17 cellular contexts compared by ENCODE assay signal in genomic region chrX:104318330-104319009, GRCh38.
DNase-seq lines count a peak whose midpoint lies in the region; ATAC-seq, FAIRE-seq and TF ChIP-seq lines count a peak whose summit lies in the region.
"Had no signal": no experiment of that assay in that cellular context is flagged by ENCODE, and none has a peak within 500 bp of the region (broad histone marks: within the 10 kb centered on the region; RNA-seq: fewer than 3 reads in every experiment).

No MANE protein-coding gene starts in this region.

- H3K9me3 ChIP-seq in MG63 (no peaks in the 10 kb centered on the region), H1 (ENCODE audit: insufficient read depth in 2 of 2, low read depth in 1 of 2, low read length in 1 of 2) (no peaks in the 10 kb centered on the region), mesenchymal stem cell (ENCODE audit: control insufficient read depth, low read length) (no peaks in the 10 kb centered on the region), testis (no peaks in the 10 kb centered on the region)
- H3K9me3 ChIP-seq: BLaER1 treated with 17β-estradiol and CSF1 and Interleukin-3, amounts not matched to agents 10 nM and 100 nM; thyroid gland had no signal

- no peak for FAIRE-seq in H1 (lab: Jason Lieb, UNC)

- TF ChIP-seq RAD21 in H1 (IDR thresholded peaks at IDR 0.05 in 1 of 2, conservative IDR thresholded peaks at IDR 0.05 in 1 of 2; ENCODE audit: low read depth in 2 of 2, low read length in 2 of 2) = no peak

- H3K9me3 Mint-ChIP-seq in stimulated activated naive B cell treated with anti-CD40 and anti-IgM and Interleukin-4, amounts not matched to agents 10 μg/mL and 1 μg/mL and 100 μg/mL, for 72 hours = no peaks in the 10 kb centered on the region
- H3K9me3 Mint-ChIP-seq: immature natural killer cell had no signal

- no peaks in the 10 kb centered on the region for H3K23me2 ChIP-seq in H1 (ENCODE audit: low read depth, low read length)

- H3K27ac ChIP-seq in H1 (ENCODE audit: low read depth, low read length) (no peak overlapping the region), mesenchymal stem cell (ENCODE audit: low read length, poor library complexity, severe bottlenecking) (no peak overlapping the region), testis (no peak overlapping the region)
- H3K27ac ChIP-seq: BLaER1 treated with 17β-estradiol and CSF1 and Interleukin-3, amounts not matched to agents 10 nM and 100 nM; dorsolateral prefrontal cortex; thyroid gland had no signal

- 73% methylated on average over 4 of the region's 4 CpGs; no CpG with 5 or more reads in 1 of the 2 experiments for WGBS in H1 (ENCODE audit: extremely low coverage in 1 of 2, insufficient coverage in 1 of 2, insufficient read length in 1 of 2, insufficient replicate concordance in 2 of 2, low coverage in 1 of 2, low lambda C conversion rate in 2 of 2, missing lambda C conversion rate in 1 of 2), 2 experiments
- 86% methylated on average over 1 of the region's 4 CpGs for WGBS in mesenchymal stem cell
- 75 to 78% methylated on average over 4 of the region's 4 CpGs for WGBS in testis, 2 donors

- CTCF ChIA-PET in H1 (lab: Charles Lee; ENCODE audit: partially characterized antibody) = interaction anchor here (3.2 kb wide), 1 partner anchor 9 kb away, joined by 18 read pairs; no protein-coding TSS in a partner anchor

- H2BK20ac ChIP-seq in H1 (ENCODE audit: low read length) = no peak overlapping the region

- no peak overlapping the region for H3K4me2 ChIP-seq in H1 (ENCODE audit: insufficient read depth in 1 of 2, low read depth in 2 of 2, low read length in 2 of 2)
- H3K4me2 ChIP-seq in mesenchymal stem cell (ENCODE audit: low read length, poor library complexity, severe bottlenecking) = no peak overlapping the region
- H3K4me2 ChIP-seq: BLaER1 treated with 17β-estradiol and CSF1 and Interleukin-3, amounts not matched to agents 10 nM and 100 nM had no signal

- H3K4ac ChIP-seq in H1 (replicated peaks; ENCODE audit: insufficient read length, low read depth, low read length) (no peak overlapping the region), mesenchymal stem cell (ENCODE audit: low read depth in 1 of 2, low read length in 2 of 2) (no peak overlapping the region)

- H2BK12ac ChIP-seq in H1 (ENCODE audit: low read depth, low read length) = no peak overlapping the region
- no peak overlapping the region for H2BK12ac ChIP-seq in mesenchymal stem cell (ENCODE audit: low read length in 2 of 2)

- H3K27me3 ChIP-seq in MG63 = no peaks in the 10 kb centered on the region
- H3K27me3 ChIP-seq in H1 (replicated peaks in 1 of 4; ENCODE audit: control insufficient read depth in 3 of 4, extremely low read depth in 1 of 4, insufficient read depth in 3 of 4, low read length in 3 of 4) = no peaks in the 10 kb centered on the region
- peaks cover 0 to 21% of the 10 kb centered on the region in 2 experiments for H3K27me3 ChIP-seq in mesenchymal stem cell (ENCODE audit: control insufficient read depth in 1 of 2, insufficient read depth in 1 of 2, low read length in 2 of 2)
- no peaks in the 10 kb centered on the region for H3K27me3 ChIP-seq in testis
- H3K27me3 ChIP-seq: BLaER1 treated with 17β-estradiol and CSF1 and Interleukin-3, amounts not matched to agents 10 nM and 100 nM; thyroid gland had no signal

- H3K9ac ChIP-seq in H1 (replicated peaks in 1 of 4; ENCODE audit: extremely low read depth in 1 of 4, low read depth in 3 of 4, low read length in 3 of 4) (no peak overlapping the region), mesenchymal stem cell (ENCODE audit: low read length) (no peak overlapping the region)
- H3K9ac ChIP-seq: BLaER1 treated with 17β-estradiol and CSF1 and Interleukin-3, amounts not matched to agents 10 nM and 100 nM had no signal

- H2BK15ac ChIP-seq in H1 (ENCODE audit: low read length) (no peak overlapping the region), mesenchymal stem cell (ENCODE audit: low read depth, poor library complexity, severe bottlenecking) (no peak overlapping the region)

- no peaks in the 10 kb centered on the region for H3K27me3 Mint-ChIP-seq in stimulated activated naive B cell treated with anti-CD40 and anti-IgM and Interleukin-4, amounts not matched to agents 10 μg/mL and 1 μg/mL and 100 μg/mL, for 72 hours

- H2BK5ac ChIP-seq in H1 (ENCODE audit: low read depth, low read length) (no peak overlapping the region), mesenchymal stem cell (ENCODE audit: low read depth, low read length, poor library complexity, severe bottlenecking) (no peak overlapping the region)

- no peak for ATAC-seq in stimulated activated naive B cell treated with anti-CD40 and anti-IgM and Interleukin-4, amounts not matched to agents 10 μg/mL and 1 μg/mL and 100 μg/mL, for 72 hours (replicated peaks)
- ATAC-seq: activated CD4-positive, CD25-positive, alpha-beta regulatory T cell treated with anti-CD3 and anti-CD28 coated beads, Interleukin-2, amount 50 U/mL, for 24 hours had no signal

- DNase-seq in DMS53 (lab: John Stamatoyannopoulos, UW) (peak; percentile 91), MG63 (peak; percentile 70), H1 (ENCODE audit: low read depth in 1 of 2, low spot score in 2 of 2) (no peak), mesenchymal stem cell (peak; percentile 21), activated gamma-delta T cell treated with Interleukin-2 at 50 U/mL for 16 hours (no peak), testis (no peak)
- no peak for DNase-seq in activated CD8-positive, alpha-beta memory T cell treated with anti-CD3 and anti-CD28 coated beads, Interleukin-2, amount 50 U/mL, for 4 hours
- DNase-seq in stimulated activated naive B cell treated with anti-CD40 and anti-IgM and Interleukin-4, amounts not matched to agents 10 μg/mL and 1 μg/mL and 100 μg/mL, for 72 hours = no peak
- DNase-seq: activated gamma-delta T cell, dorsolateral prefrontal cortex, immature natural killer cell, NCI-H2081 treated with DMSO at 0.1 percent for 48 hours, occipital lobe, SHP77 treated with DMSO at 0.1 percent for 48 hours, thyroid gland had no signal

- H4K20me1 ChIP-seq in H1 (replicated peaks in 1 of 2; ENCODE audit: control insufficient read depth in 1 of 2, insufficient read depth in 2 of 2, low read length in 2 of 2) = no peaks in the 10 kb centered on the region
- H4K20me1 ChIP-seq: BLaER1 treated with 17β-estradiol and CSF1 and Interleukin-3, amounts not matched to agents 10 nM and 100 nM had no signal

- H2AK5ac ChIP-seq in H1 (ENCODE audit: low read depth, low read length) (no peak overlapping the region), mesenchymal stem cell (ENCODE audit: low read length, severe bottlenecking) (no peak overlapping the region)

- H3K14ac ChIP-seq in H1 (ENCODE audit: insufficient read length) (no peak overlapping the region), mesenchymal stem cell (ENCODE audit: low read length in 2 of 2) (no peak overlapping the region)

- H3K4me3 Mint-ChIP-seq in stimulated activated naive B cell treated with anti-CD40 and anti-IgM and Interleukin-4, amounts not matched to agents 10 μg/mL and 1 μg/mL and 100 μg/mL, for 72 hours = no peak overlapping the region
- H3K4me3 Mint-ChIP-seq: immature natural killer cell had no signal

- POLR2A ChIA-PET in H1 (lab: Charles Lee; ENCODE audit: partially characterized antibody) = no interaction called here

- H3K23ac ChIP-seq in H1 (ENCODE audit: insufficient read length) (no peak overlapping the region), mesenchymal stem cell (ENCODE audit: low read length in 2 of 2) (no peak overlapping the region)

- H4K8ac ChIP-seq in H1 (ENCODE audit: extremely low read depth, insufficient read depth, low read length) (no peak overlapping the region), mesenchymal stem cell (ENCODE audit: low read length) (no peak overlapping the region)

- H3K79me2 ChIP-seq in H1 (ENCODE audit: control insufficient read depth in 1 of 2, insufficient read depth in 2 of 2, low read length in 2 of 2) = no peaks in the 10 kb centered on the region

- H3K4me3 ChIP-seq in MG63 (no peak overlapping the region), H1 (ENCODE audit: extremely low read depth in 1 of 4, insufficient read depth in 2 of 4, low read depth in 3 of 4, low read length in 4 of 4) (no peak overlapping the region), mesenchymal stem cell (ENCODE audit: insufficient read depth in 1 of 2, low read depth in 1 of 2, low read length in 2 of 2) (no peak overlapping the region), testis (no peak overlapping the region)
- H3K4me3 ChIP-seq: BLaER1 treated with 17β-estradiol and CSF1 and Interleukin-3, amounts not matched to agents 10 nM and 100 nM; dorsolateral prefrontal cortex; thyroid gland had no signal

- 0 out of 2 replicates have a peak overlapping the region, but pooled peaks have one; percentile 5 for H2AFZ ChIP-seq in H1 (ENCODE audit: low read length)
- no peak overlapping the region for H2AFZ ChIP-seq in mesenchymal stem cell (ENCODE audit: low read depth, low read length)

- H4K91ac ChIP-seq in H1 (replicated peaks; ENCODE audit: insufficient read length, low read length) = no peak overlapping the region
- H4K91ac ChIP-seq in mesenchymal stem cell (ENCODE audit: low read length) = no peak overlapping the region

- intact Hi-C loops in testis (cut with DNase I; ENCODE audit: low total_unique reads) = no loop called here

- H3K36me3 ChIP-seq in MG63 (no peaks in the 10 kb centered on the region), H1 (ENCODE audit: control insufficient read depth in 2 of 4, insufficient read depth in 4 of 4, low read length in 3 of 4) (no peaks in the 10 kb centered on the region), mesenchymal stem cell (ENCODE audit: control insufficient read depth in 1 of 2, insufficient read depth in 2 of 2, low read depth in 1 of 2, low read length in 2 of 2) (no peaks in the 10 kb centered on the region), testis (ENCODE audit: low read depth, missing control alignments) (no peaks in the 10 kb centered on the region)
- H3K36me3 ChIP-seq: BLaER1 treated with 17β-estradiol and CSF1 and Interleukin-3, amounts not matched to agents 10 nM and 100 nM; thyroid gland had no signal

- no peak overlapping the region for H3K27ac Mint-ChIP-seq in stimulated activated naive B cell treated with anti-CD40 and anti-IgM and Interleukin-4, amounts not matched to agents 10 μg/mL and 1 μg/mL and 100 μg/mL, for 72 hours
- H3K27ac Mint-ChIP-seq: immature natural killer cell had no signal

- no peak overlapping the region for H3K56ac ChIP-seq in H1 (replicated peaks; ENCODE audit: insufficient read length, low read depth, low read length)

- H3K4me1 ChIP-seq in H1 (replicated peaks in 1 of 4; ENCODE audit: control insufficient read depth in 3 of 4, insufficient read depth in 4 of 4, low read length in 3 of 4) = no peaks in the 10 kb centered on the region; a peak in 1 of 7 replicates
- no peaks in the 10 kb centered on the region for H3K4me1 ChIP-seq in mesenchymal stem cell (ENCODE audit: control insufficient read depth, insufficient read depth, low read depth, low read length)
- no peaks in the 10 kb centered on the region for H3K4me1 ChIP-seq in testis
- H3K4me1 ChIP-seq: BLaER1 treated with 17β-estradiol and CSF1 and Interleukin-3, amounts not matched to agents 10 nM and 100 nM; thyroid gland had no signal

- H4K5ac ChIP-seq in H1 (ENCODE audit: insufficient read length, low read depth, low read length) = no peak overlapping the region

- no peak for TF ChIP-seq EP300 in H1 (IDR thresholded peaks at IDR 0.05; ENCODE audit: borderline replicate concordance in 1 of 2, low read depth in 2 of 2, low read length in 2 of 2)

- H3K79me1 ChIP-seq in H1 (ENCODE audit: low read depth, low read length) (no peaks in the 10 kb centered on the region), mesenchymal stem cell (replicated peaks; ENCODE audit: low read length, poor library complexity, severe bottlenecking) (no peaks in the 10 kb centered on the region)

- TF ChIP-seq CTCF in H1 (IDR thresholded peaks at IDR 0.05; ENCODE audit: control extremely low read depth in 1 of 3, insufficient read depth in 1 of 3, low read depth in 1 of 3, low read length in 3 of 3) = no peak
- TF ChIP-seq CTCF in testis (IDR thresholded peaks at IDR 0.05) = no peak

- no peaks in the 10 kb centered on the region for H3K36me3 Mint-ChIP-seq in stimulated activated naive B cell treated with anti-CD40 and anti-IgM and Interleukin-4, amounts not matched to agents 10 μg/mL and 1 μg/mL and 100 μg/mL, for 72 hours
- H3K36me3 Mint-ChIP-seq: immature natural killer cell had no signal

- no peak for TF ChIP-seq POLR2A in H1 (IDR thresholded peaks at IDR 0.05; ENCODE audit: control extremely low read depth in 1 of 2, low read depth in 2 of 2, low read length in 2 of 2)
- TF ChIP-seq POLR2A in testis (IDR thresholded peaks at IDR 0.05) = no peak

- H3K18ac ChIP-seq in H1 (ENCODE audit: extremely low read depth, low read length) (no peak overlapping the region), mesenchymal stem cell (ENCODE audit: low read depth in 1 of 2, low read length in 2 of 2) (no peak overlapping the region)

- H2BK120ac ChIP-seq in H1 (replicated peaks; ENCODE audit: low read depth, low read length) (no peak overlapping the region), mesenchymal stem cell (ENCODE audit: low read depth, low read length) (no peak overlapping the region)

- no peaks in the 10 kb centered on the region for H3K4me1 Mint-ChIP-seq in stimulated activated naive B cell treated with anti-CD40 and anti-IgM and Interleukin-4, amounts not matched to agents 10 μg/mL and 1 μg/mL and 100 μg/mL, for 72 hours
- H3K4me1 Mint-ChIP-seq: immature natural killer cell had no signal

Comparison
In these comparisons a context has a peak if more than half of its experiments do, and no peak if none do; other contexts are left out.
1. DNase-seq: peak in DMS53 (single experiment), MG63 (single experiment) and mesenchymal stem cell (single experiment); none in H1 (0 of 2), activated gamma-delta T cell treated with Interleukin-2 at 50 U/mL for 16 hours (single experiment), activated CD8-positive, alpha-beta memory T cell treated with anti-CD3 and anti-CD28 coated beads, Interleukin-2, amount 50 U/mL, for 4 hours (single experiment), stimulated activated naive B cell treated with anti-CD40 and anti-IgM and Interleukin-4, amounts not matched to agents 10 μg/mL and 1 μg/mL and 100 μg/mL, for 72 hours (single experiment) and testis (single experiment).